ENCODE assay signal across 15 cellular contexts in genomic region chr16:2005646-2006045, GRCh38. TPM values are rescaled to one million over a fixed set of nuclear protein-coding genes. Genes with fewer than 3 reads are reported as not detected.
DNase-seq lines count a peak whose midpoint lies in the region; ATAC-seq and TF ChIP-seq lines count a peak whose summit lies in the region.
"Had no signal": no experiment of that assay in that cellular context is flagged by ENCODE, and none has a peak within 500 bp of the region (broad histone marks: within the 10 kb centered on the region; RNA-seq: fewer than 3 reads in every experiment).

No MANE protein-coding gene starts in this region.

- H3K27me3 Mint-ChIP-seq in MCF 10A (ENCODE audit: insufficient read depth, unreplicated experiment) (no peaks in the 10 kb centered on the region), endodermal cell (ENCODE audit: insufficient read depth) (no peaks in the 10 kb centered on the region)
- H3K27me3 Mint-ChIP-seq in stimulated activated naive B cell treated with anti-CD40 and anti-IgM and Interleukin-4, amounts not matched to agents 10 μg/mL and 1 μg/mL and 100 μg/mL, for 72 hours = no peaks in the 10 kb centered on the region
- H3K27me3 Mint-ChIP-seq: naive thymus-derived CD4-positive, alpha-beta T cell had no signal

- H3K9me3 Mint-ChIP-seq in MCF 10A (ENCODE audit: unreplicated experiment) (no peaks in the 10 kb centered on the region), endodermal cell (no peaks in the 10 kb centered on the region)
- no peaks in the 10 kb centered on the region for H3K9me3 Mint-ChIP-seq in stimulated activated naive B cell treated with anti-CD40 and anti-IgM and Interleukin-4, amounts not matched to agents 10 μg/mL and 1 μg/mL and 100 μg/mL, for 72 hours
- H3K9me3 Mint-ChIP-seq: naive thymus-derived CD4-positive, alpha-beta T cell had no signal

- TF ChIP-seq CTCF in MCF 10A (IDR thresholded peaks at IDR 0.05; ENCODE audit: unreplicated experiment) (no peak), breast epithelium (IDR thresholded peaks at IDR 0.05) (no peak), endodermal cell (conservative IDR thresholded peaks at IDR 0.05) (peak; percentile 50)

- H3K36me3 Mint-ChIP-seq in MCF 10A (ENCODE audit: insufficient read depth, unreplicated experiment) = peaks cover 48% of the 10 kb centered on the region
- H3K36me3 Mint-ChIP-seq in endodermal cell (ENCODE audit: low read depth) = peaks cover 21% of the 10 kb centered on the region
- H3K36me3 Mint-ChIP-seq in stimulated activated naive B cell treated with anti-CD40 and anti-IgM and Interleukin-4, amounts not matched to agents 10 μg/mL and 1 μg/mL and 100 μg/mL, for 72 hours = peaks cover 33 to 50% of the 10 kb centered on the region in 2 donors

- intact Hi-C loops in MCF 10A (cut with micrococcal nuclease) = no loop called here
- intact Hi-C loops in breast epithelium (cut with DNase I; ENCODE audit: low total_unique reads) = loop anchor here (5.0 kb wide), 1 partner anchor 1798 kb away; no protein-coding TSS in a partner anchor

- no peak for ATAC-seq in stimulated activated naive B cell treated with anti-CD40 and anti-IgM and Interleukin-4, amounts not matched to agents 10 μg/mL and 1 μg/mL and 100 μg/mL, for 72 hours (replicated peaks)
- ATAC-seq in GM21529 (IDR thresholded peaks at IDR 0.05; ENCODE audit: unreplicated experiment) = no peak
- ATAC-seq: activated CD4-positive, CD25-positive, alpha-beta regulatory T cell treated with anti-CD3 and anti-CD28 coated beads, Interleukin-2, amount 50 U/mL, for 24 hours; naive thymus-derived CD4-positive, alpha-beta T cell had no signal

- H3K27ac Mint-ChIP-seq in MCF 10A (ENCODE audit: low read depth, unreplicated experiment) (no peak overlapping the region), endodermal cell (no peak overlapping the region)
- H3K27ac Mint-ChIP-seq in stimulated activated naive B cell treated with anti-CD40 and anti-IgM and Interleukin-4, amounts not matched to agents 10 μg/mL and 1 μg/mL and 100 μg/mL, for 72 hours = peak overlapping the region; percentile 25

- H3K27me3 ChIP-seq in breast epithelium (no peaks in the 10 kb centered on the region), endodermal cell (ENCODE audit: control insufficient read depth, insufficient read depth, low read length, poor library complexity, severe bottlenecking) (no peaks in the 10 kb centered on the region)
- H3K27me3 ChIP-seq: SJCRH30 had no signal

- 89 to 93% methylated on average over 20 to 21 of the region's 21 CpGs for WGBS in endodermal cell (ENCODE audit: insufficient coverage in 1 of 2, insufficient read length in 1 of 2), 2 experiments

- peaks cover 12% of the 10 kb centered on the region for H3K36me3 ChIP-seq in breast epithelium
- peaks cover 39% of the 10 kb centered on the region for H3K36me3 ChIP-seq in endodermal cell (ENCODE audit: control insufficient read depth, insufficient read depth, low read length)

- H3K4me1 Mint-ChIP-seq in MCF 10A (ENCODE audit: insufficient read depth, unreplicated experiment) (peaks cover 17% of the 10 kb centered on the region), endodermal cell (peaks cover 23% of the 10 kb centered on the region)
- peaks cover 38 to 58% of the 10 kb centered on the region in 2 donors for H3K4me1 Mint-ChIP-seq in stimulated activated naive B cell treated with anti-CD40 and anti-IgM and Interleukin-4, amounts not matched to agents 10 μg/mL and 1 μg/mL and 100 μg/mL, for 72 hours

- POLR2A ChIA-PET in MCF 10A (lab: Yijun Ruan, JAX) = interaction anchor here (1.0 to 4.2 kb wide), 4 partner anchors 9 to 41 kb away, joined by 3 to 41 read pairs (median 10); partner anchors contain the start of genes RPS2 and TBL3

- H3K9ac ChIP-seq in endodermal cell (ENCODE audit: extremely low read depth, low read length, poor library complexity, severe bottlenecking) = no peak overlapping the region

- H3K4me3 Mint-ChIP-seq in MCF 10A (ENCODE audit: unreplicated experiment) (peak overlapping the region; percentile 79), endodermal cell (no peak overlapping the region)
- peak overlapping the region; percentile 53 to 74 for H3K4me3 Mint-ChIP-seq in stimulated activated naive B cell treated with anti-CD40 and anti-IgM and Interleukin-4, amounts not matched to agents 10 μg/mL and 1 μg/mL and 100 μg/mL, for 72 hours

- TF ChIP-seq POLR2A in breast epithelium (IDR thresholded peaks at IDR 0.05) = no peak

- H3K9me3 ChIP-seq in breast epithelium (no peaks in the 10 kb centered on the region), endodermal cell (ENCODE audit: control insufficient read depth, low read length) (no peaks in the 10 kb centered on the region)
- H3K9me3 ChIP-seq: SJCRH30 had no signal

- no peak for DNase-seq in MCF 10A (ENCODE audit: unreplicated experiment)
- DNase-seq in breast epithelium (ENCODE audit: low spot score in 2 of 2) = no peak
- DNase-seq in NCI-H2107 (lab: John Stamatoyannopoulos, UW) = peak; percentile 40
- DNase-seq in endodermal cell = peak; percentile 74
- DNase-seq in stimulated activated naive B cell treated with anti-CD40 and anti-IgM and Interleukin-4, amounts not matched to agents 10 μg/mL and 1 μg/mL and 100 μg/mL, for 72 hours = no peak
- DNase-seq in dedifferentiated amniotic fluid mesenchymal stem cell (ENCODE audit: extremely low spot score) = no peak
- no peak for DNase-seq in mesenteric fat pad (ENCODE audit: low spot score)
- DNase-seq: islet precursor cell; Kasumi-1; naive thymus-derived CD4-positive, alpha-beta T cell; NCI-H510A had no signal

- no peak overlapping the region for H3K4me3 ChIP-seq in breast epithelium
- no peak overlapping the region for H3K4me3 ChIP-seq in endodermal cell (ENCODE audit: low read length)
- H3K4me3 ChIP-seq: SJCRH30 had no signal

- BruUV-seq in MCF 10A (replicated peaks; lab: Mats Ljungman, UMichigan) = no TSS peak

- H3K4me1 ChIP-seq in breast epithelium = peaks cover 13 to 30% of the 10 kb centered on the region in 2 donors
- H3K4me1 ChIP-seq in endodermal cell (ENCODE audit: control insufficient read depth, insufficient read depth, low read length) = peaks cover 27% of the 10 kb centered on the region

- CTCF ChIA-PET in MCF 10A (lab: Yijun Ruan, JAX) = interaction anchor here (0.5 to 2.8 kb wide), 3 partner anchors 135 to 231 kb away, joined by 3 to 13 read pairs (median 4); no protein-coding TSS in a partner anchor

- no peak overlapping the region for H3K27ac ChIP-seq in breast epithelium
- no peak overlapping the region for H3K27ac ChIP-seq in endodermal cell (ENCODE audit: low read depth, low read length)

RNA-seq across cellular contexts. Expression of gene ZNF598, which starts 4.0 kb away (rescaled TPM):
- total RNA-seq in MCF 10A (2022) (177 and 252 TPM in 2 replicates), breast epithelium (10 to 100 TPM; 16.0 to 25.2 (median 22.2) TPM), endodermal cell (10 to 100 TPM; 45.6 to 49.5 TPM), mesenteric fat pad (50.5 TPM)
- polyA plus RNA-seq in endodermal cell (2013, experiment 1 of 2) = 33.5 TPM
- polyA plus RNA-seq in endodermal cell (2013, experiment 2 of 2) = 27.9 TPM

RNA-seq across cellular contexts. Expression of gene NPW, which starts 13.9 kb away (rescaled TPM):
- total RNA-seq in MCF 10A (2022) (4.9 and 7.7 TPM in 2 replicates), breast epithelium (not detected), endodermal cell (1 to 10 TPM; 1.2 to 1.9 TPM), mesenteric fat pad (0.58 TPM)
- 2.0 TPM for polyA plus RNA-seq in endodermal cell (2013, experiment 1 of 2)
- 1.6 TPM for polyA plus RNA-seq in endodermal cell (2013, experiment 2 of 2)
- total RNA-seq: cerebellum had no signal
- polyA plus RNA-seq: naive thymus-derived CD4-positive, alpha-beta T cell had no signal

RNA-seq across cellular contexts. Expression of gene SYNGR3, which starts 15.9 kb away (rescaled TPM):
- total RNA-seq in MCF 10A (2022) (0.68 and 1.1 TPM in 2 replicates), breast epithelium (1 to 10 TPM in 1 of 3 donors, under 1 TPM in 2; 0.44 to 2.0 (median 0.64) TPM), endodermal cell (10 to 100 TPM in 1 of 2 donors, 1 to 10 TPM in 1; 7.0 to 11.2 TPM), mesenteric fat pad (not detected)
- 4.8 TPM for polyA plus RNA-seq in endodermal cell (2013, experiment 1 of 2)
- 3.7 TPM for polyA plus RNA-seq in endodermal cell (2013, experiment 2 of 2)

RNA-seq across cellular contexts. Expression of gene NHERF2, which starts 21.1 kb away (rescaled TPM):
- total RNA-seq in MCF 10A (2022) = 8.5 and 14.5 TPM in 2 replicates
- 10 to 100 TPM; 31.5 to 58.3 (median 38.9) TPM for total RNA-seq in breast epithelium
- total RNA-seq in endodermal cell = 10 to 100 TPM; 20.1 to 25.5 TPM
- 13.4 TPM for polyA plus RNA-seq in endodermal cell (2013, experiment 1 of 2)
- polyA plus RNA-seq in endodermal cell (2013, experiment 2 of 2) = 11.3 TPM
- total RNA-seq in mesenteric fat pad = 238 TPM

RNA-seq across cellular contexts. Expression of gene GFER, which starts 21.7 kb away (rescaled TPM):
- 34.6 and 40.8 TPM in 2 replicates for total RNA-seq in MCF 10A (2022)
- 10 to 100 TPM; 15.7 to 18.1 (median 17.9) TPM for total RNA-seq in breast epithelium
- 10 to 100 TPM; 40.3 to 45.5 TPM for total RNA-seq in endodermal cell
- polyA plus RNA-seq in endodermal cell (2013, experiment 1 of 2) = 26.2 TPM
- 27.4 TPM for polyA plus RNA-seq in endodermal cell (2013, experiment 2 of 2)
- 15.7 TPM for total RNA-seq in mesenteric fat pad

Comparison
In these comparisons a context has a peak if more than half of its experiments do, and no peak if none do; other contexts are left out.
1. DNase-seq: peak in NCI-H2107 (single experiment) and endodermal cell (single experiment); none in MCF 10A (single experiment), breast epithelium (0 of 2), stimulated activated naive B cell treated with anti-CD40 and anti-IgM and Interleukin-4, amounts not matched to agents 10 μg/mL and 1 μg/mL and 100 μg/mL, for 72 hours (single experiment), dedifferentiated amniotic fluid mesenchymal stem cell (single experiment) and mesenteric fat pad (single experiment).